ENCODE assay signal across 9 cellular contexts in genomic region chr20:50916934-50917333, GRCh38. TPM values are rescaled to one million over a fixed set of nuclear protein-coding genes. Genes with fewer than 3 reads are reported as not detected.
A peak's percentile ranks its signal among the peaks of the same experiment; 100 is the strongest.
DNase-seq lines count a peak whose midpoint lies in the region; ATAC-seq and TF ChIP-seq lines count a peak whose summit lies in the region.
"Had no signal": no experiment of that assay in that cellular context is flagged by ENCODE, and none has a peak within 500 bp of the region (broad histone marks: within the 10 kb centered on the region; RNA-seq: fewer than 3 reads in every experiment).

No MANE protein-coding gene starts in this region.

- peaks cover 20% of the 10 kb centered on the region; the same call in 1 of the 2 replicates for H3K36me3 ChIP-seq in SU-DHL-6 (ENCODE audit: low read length)

- TF ChIP-seq CTCF in SU-DHL-6 (IDR thresholded peaks at IDR 0.05; ENCODE audit: insufficient read depth, low read length, poor library complexity, severe bottlenecking), result no peak
- no peak for TF ChIP-seq CTCF in foreskin keratinocyte (conservative IDR thresholded peaks at IDR 0.05)
- TF ChIP-seq CTCF in dorsolateral prefrontal cortex (IDR thresholded peaks at IDR 0.05 in 54 of 56, conservative IDR thresholded peaks at IDR 0.05 in 2 of 56; ENCODE audit: low read depth in 1 of 56, partially characterized antibody in 56 of 56), result no peak

- no peaks in the 10 kb centered on the region for H3K27me3 Mint-ChIP-seq in activated naive CD4-positive, alpha-beta T cell treated with anti-CD3 and anti-CD28 coated beads for 36 hours (ENCODE audit: low read depth)
- H3K27me3 Mint-ChIP-seq in stimulated activated naive B cell treated with anti-CD40 and anti-IgM and Interleukin-4, amounts not matched to agents 10 μg/mL and 1 μg/mL and 100 μg/mL, for 72 hours, result no peaks in the 10 kb centered on the region

- ATAC-seq in foreskin keratinocyte (no peak), GM19351 (IDR thresholded peaks at IDR 0.05; ENCODE audit: unreplicated experiment) (no peak)
- ATAC-seq in stimulated activated naive B cell treated with anti-CD40 and anti-IgM and Interleukin-4, amounts not matched to agents 10 μg/mL and 1 μg/mL and 100 μg/mL, for 72 hours (replicated peaks), result no peak

- H3K9ac ChIP-seq in SU-DHL-6 (ENCODE audit: low read length), result no peak overlapping the region

- H3K36me3 Mint-ChIP-seq in activated naive CD4-positive, alpha-beta T cell treated with anti-CD3 and anti-CD28 coated beads for 36 hours (ENCODE audit: low read depth), result peaks cover 27% of the 10 kb centered on the region
- H3K36me3 Mint-ChIP-seq in stimulated activated naive B cell treated with anti-CD40 and anti-IgM and Interleukin-4, amounts not matched to agents 10 μg/mL and 1 μg/mL and 100 μg/mL, for 72 hours, result peaks cover 19 to 33% of the 10 kb centered on the region in 2 donors

- no peaks in the 10 kb centered on the region for H3K9me3 Mint-ChIP-seq in activated naive CD4-positive, alpha-beta T cell treated with anti-CD3 and anti-CD28 coated beads for 36 hours
- no peaks in the 10 kb centered on the region for H3K9me3 Mint-ChIP-seq in stimulated activated naive B cell treated with anti-CD40 and anti-IgM and Interleukin-4, amounts not matched to agents 10 μg/mL and 1 μg/mL and 100 μg/mL, for 72 hours

- H4K20me1 ChIP-seq in SU-DHL-6 (ENCODE audit: low read depth, low read length), result peaks cover 54% of the 10 kb centered on the region

- peak overlapping the region; percentile 37 for H3K4me2 ChIP-seq in SU-DHL-6 (ENCODE audit: low read depth, low read length, poor library complexity, severe bottlenecking)

- H3K4me1 ChIP-seq in foreskin keratinocyte, result peaks cover 58% of the 10 kb centered on the region

- peak overlapping the region; percentile 26; the same call in 1 of the 2 replicates for H3K27ac ChIP-seq in SU-DHL-6 (ENCODE audit: low read depth, low read length)
- peak overlapping the region; percentile 46 for H3K27ac ChIP-seq in foreskin keratinocyte
- H3K27ac ChIP-seq in dorsolateral prefrontal cortex, result peak overlapping the region in 9 of 59 donors; percentile 2 to 34 (median 25)

- CTCF ChIA-PET in activated naive CD4-positive, alpha-beta T cell treated with anti-CD3 and anti-CD28 coated beads for 36 hours (lab: Charles Lee), result interaction anchor here (3.7 to 4.8 kb wide), 2 partner anchors 13 to 122 kb away, joined by 10 to 27 read pairs; partner anchors contain the start of gene BCAS4

- no peak overlapping the region for H2AFZ ChIP-seq in SU-DHL-6 (ENCODE audit: low read depth, low read length, severe bottlenecking)

- no peak overlapping the region for H3K4me3 Mint-ChIP-seq in activated naive CD4-positive, alpha-beta T cell treated with anti-CD3 and anti-CD28 coated beads for 36 hours
- H3K4me3 Mint-ChIP-seq in stimulated activated naive B cell treated with anti-CD40 and anti-IgM and Interleukin-4, amounts not matched to agents 10 μg/mL and 1 μg/mL and 100 μg/mL, for 72 hours, result peak overlapping the region; percentile 27 to 28

- H3K4me3 ChIP-seq in SU-DHL-6 (ENCODE audit: insufficient read depth, low read length, poor library complexity, severe bottlenecking) (no peak overlapping the region), dorsolateral prefrontal cortex (no peak overlapping the region)

- intact Hi-C loops in activated naive CD4-positive, alpha-beta T cell treated with anti-CD3 and anti-CD28 coated beads for 36 hours (cut with micrococcal nuclease), result no loop called here
- intact Hi-C loops in dorsolateral prefrontal cortex (cut with DNase I), result no loop called here

- no peaks in the 10 kb centered on the region for H3K9me3 ChIP-seq in SU-DHL-6 (ENCODE audit: insufficient read depth, low read length)

- peaks cover 18% of the 10 kb centered on the region for H3F3A ChIP-seq in SU-DHL-6 (ENCODE audit: insufficient read depth)

- H3K27me3 ChIP-seq in SU-DHL-6 (ENCODE audit: low read length), result no peaks in the 10 kb centered on the region
- no peaks in the 10 kb centered on the region for H3K27me3 ChIP-seq in foreskin keratinocyte
- no peaks in the 10 kb centered on the region for H3K27me3 ChIP-seq in dorsolateral prefrontal cortex

- DNase-seq in activated naive CD4-positive, alpha-beta T cell treated with anti-CD3 and anti-CD28 coated beads for 36 hours, result no peak
- no peak for DNase-seq in activated naive CD4-positive, alpha-beta T cell (lab: John Stamatoyannopoulos, UW)
- DNase-seq in foreskin keratinocyte, result no peak
- no peak for DNase-seq in stimulated activated naive B cell treated with anti-CD40 and anti-IgM and Interleukin-4, amounts not matched to agents 10 μg/mL and 1 μg/mL and 100 μg/mL, for 72 hours
- DNase-seq in T1000 (lab: John Stamatoyannopoulos, UW), result no peak
- no peak for DNase-seq in dorsolateral prefrontal cortex
- DNase-seq: NCI-H1048 had no signal

- peak overlapping the region; percentile 31 for H3K27ac Mint-ChIP-seq in activated naive CD4-positive, alpha-beta T cell treated with anti-CD3 and anti-CD28 coated beads for 36 hours
- peak overlapping the region; percentile 65 for H3K27ac Mint-ChIP-seq in stimulated activated naive B cell treated with anti-CD40 and anti-IgM and Interleukin-4, amounts not matched to agents 10 μg/mL and 1 μg/mL and 100 μg/mL, for 72 hours

- H3K9me2 ChIP-seq in SU-DHL-6 (replicated peaks; ENCODE audit: insufficient read depth, low read length), result no peaks in the 10 kb centered on the region

- peaks cover 82% of the 10 kb centered on the region for H3K4me1 Mint-ChIP-seq in activated naive CD4-positive, alpha-beta T cell treated with anti-CD3 and anti-CD28 coated beads for 36 hours (ENCODE audit: low read depth)
- H3K4me1 Mint-ChIP-seq in stimulated activated naive B cell treated with anti-CD40 and anti-IgM and Interleukin-4, amounts not matched to agents 10 μg/mL and 1 μg/mL and 100 μg/mL, for 72 hours, result peaks cover 44 to 80% of the 10 kb centered on the region in 2 donors

- H3K79me2 ChIP-seq in SU-DHL-6 (ENCODE audit: insufficient read depth, low read length), result peaks cover 99% of the 10 kb centered on the region

RNA-seq across cellular contexts. Expression of gene ADNP, which starts 14.3 kb away (rescaled TPM):
- 10 to 100 TPM; 44.8 to 50.8 TPM for total RNA-seq in activated naive CD4-positive, alpha-beta T cell treated with anti-CD3 and anti-CD28 coated beads for 36 hours
- 49.1 and 50.0 TPM in 2 replicates for total RNA-seq in foreskin keratinocyte
- polyA plus RNA-seq in foreskin keratinocyte, result 17.3 and 21.5 TPM in 2 replicates
- 100 to 1,000 TPM in 2 of 120 experiments, 10 to 100 TPM in 118; 48.0 to 106 (median 69.6) TPM for total RNA-seq in dorsolateral prefrontal cortex

RNA-seq across cellular contexts. Expression of gene DPM1, which starts 41.4 kb away (rescaled TPM):
- total RNA-seq in activated naive CD4-positive, alpha-beta T cell treated with anti-CD3 and anti-CD28 coated beads for 36 hours, result 10 to 100 TPM; 64.8 to 66.1 TPM
- total RNA-seq in foreskin keratinocyte (74.5 and 78.3 TPM in 2 replicates), dorsolateral prefrontal cortex (10 to 100 TPM; 12.9 to 36.2 (median 25.1) TPM)
- 76.7 and 84.2 TPM in 2 replicates for polyA plus RNA-seq in foreskin keratinocyte

RNA-seq across cellular contexts. Expression of gene MOCS3, which starts 41.7 kb away (rescaled TPM):
- total RNA-seq in activated naive CD4-positive, alpha-beta T cell treated with anti-CD3 and anti-CD28 coated beads for 36 hours, result 1 to 10 TPM; 1.6 to 2.2 TPM
- total RNA-seq in foreskin keratinocyte (6.7 and 6.8 TPM in 2 replicates), dorsolateral prefrontal cortex (1 to 10 TPM; 3.1 to 7.1 (median 4.6) TPM)
- 3.8 and 4.2 TPM in 2 replicates for polyA plus RNA-seq in foreskin keratinocyte
